Comparison of ENCODE assay signal across 1 cellular context in the genomic region with DNA sequence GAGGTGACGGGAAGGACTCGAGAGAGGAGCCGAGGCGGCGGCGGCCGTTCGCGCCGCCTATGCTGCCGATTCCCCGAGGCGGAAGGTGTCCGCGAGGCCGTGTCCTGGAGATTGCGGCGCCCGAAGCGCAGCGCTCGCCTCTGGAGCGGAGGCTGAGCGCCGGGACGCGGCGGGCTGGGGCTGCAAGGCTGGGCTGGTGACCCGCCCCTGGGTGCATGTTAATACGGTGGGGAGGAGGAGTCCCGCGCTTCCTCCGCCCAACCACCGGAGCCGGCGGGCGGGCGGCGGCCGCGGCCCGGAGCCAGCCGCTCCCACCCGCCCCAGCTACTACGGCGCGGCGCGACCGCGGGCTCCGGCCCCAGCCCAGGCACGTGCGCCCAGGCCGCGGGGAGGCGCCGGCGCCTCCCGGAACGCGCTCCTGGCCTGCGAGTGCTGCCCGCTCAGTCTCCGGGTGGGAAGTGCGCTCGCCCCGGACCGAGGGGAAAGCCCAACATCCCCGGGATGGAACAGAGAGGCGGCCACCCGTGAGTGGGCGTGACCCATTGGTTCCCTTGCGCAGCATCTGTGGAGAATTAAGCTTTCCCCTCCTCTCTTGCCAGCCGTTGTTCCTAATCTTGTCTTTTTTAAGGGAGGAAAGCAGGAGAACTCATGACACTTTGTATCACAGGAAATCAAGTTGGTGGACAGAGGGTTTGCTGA.
TF ChIP-seq lines count a peak whose summit lies in the region.

A gene (minus strand): TSS at position 195 of the 699 bp plus-strand sequence.

TF ChIP-seq in GM12878, 131 proteins besides CTCF, POLR2A, EP300 and RAD21 (continued from another document and continues in another):
- TF ChIP-seq PAX5 (IDR thresholded peaks at IDR 0.05; ENCODE audit: borderline replicate concordance, low read depth, low read length) (0 out of 2 replicates have a peak, but pooled peaks have one; percentile 34), SP1 (IDR thresholded peaks at IDR 0.05; ENCODE audit: low read depth, low read length) (no peak), ZNF217 (IDR thresholded peaks at IDR 0.05) (peak; percentile 59; the same call in 1 of the 2 replicates), IRF4 (IDR thresholded peaks at IDR 0.05; ENCODE audit: low read depth, low read length) (no peak), ZNF207 (IDR thresholded peaks at IDR 0.05; ENCODE audit: borderline replicate concordance) (no peak), RCOR1 (conservative IDR thresholded peaks at IDR 0.05; ENCODE audit: low read depth, low read length) (no peak), SMAD5 (IDR thresholded peaks at IDR 0.05; ENCODE audit: low read depth) (no peak), SIX5 (IDR thresholded peaks at IDR 0.05; ENCODE audit: low read depth, low read length, severe bottlenecking) (no peak), RELA (IDR thresholded peaks at IDR 0.05; ENCODE audit: borderline replicate concordance, partially characterized antibody) (peak; percentile 76), MTA2 (IDR thresholded peaks at IDR 0.05; ENCODE audit: low read depth) (no peak), EED (IDR thresholded peaks at IDR 0.05; ENCODE audit: low read depth) (no peak), KLF5 (IDR thresholded peaks at IDR 0.05; ENCODE audit: partially characterized antibody) (no peak), CEBPB (IDR thresholded peaks at IDR 0.05; ENCODE audit: borderline replicate concordance in 1 of 2, low read depth in 2 of 2, low read length in 2 of 2) (no peak), TAF1 (IDR thresholded peaks at IDR 0.05; ENCODE audit: borderline replicate concordance, low read depth, low read length) (no peak), WRNIP1 (IDR thresholded peaks at IDR 0.05; ENCODE audit: borderline replicate concordance, low read depth, low read length) (no peak), SREBF2 (IDR thresholded peaks at IDR 0.05; ENCODE audit: low read length) (no peak), SMC3 (IDR thresholded peaks at IDR 0.05; ENCODE audit: borderline replicate concordance, low read length) (no peak), NR2C2 (IDR thresholded peaks at IDR 0.05; ENCODE audit: borderline replicate concordance, control insufficient read depth, insufficient read length, low read depth) (no peak), RB1 (IDR thresholded peaks at IDR 0.05; ENCODE audit: borderline replicate concordance) (0 out of 2 replicates have a peak, but pooled peaks have one; percentile 64), LARP7 (IDR thresholded peaks at IDR 0.05) (peak; percentile 80), CBX5 (IDR thresholded peaks at IDR 0.05; ENCODE audit: low read depth) (no peak), ESRRA (IDR thresholded peaks at IDR 0.05; ENCODE audit: low read length) (no peak), CHD2 (IDR thresholded peaks at IDR 0.05; ENCODE audit: borderline replicate concordance, low read depth, low read length) (no peak), SIN3A (IDR thresholded peaks at IDR 0.05; ENCODE audit: low read depth, low read length) (0 out of 2 replicates have a peak, but pooled peaks have one; percentile 21), RAD51 (IDR thresholded peaks at IDR 0.05) (no peak)
- TF ChIP-seq, protein P1, sequence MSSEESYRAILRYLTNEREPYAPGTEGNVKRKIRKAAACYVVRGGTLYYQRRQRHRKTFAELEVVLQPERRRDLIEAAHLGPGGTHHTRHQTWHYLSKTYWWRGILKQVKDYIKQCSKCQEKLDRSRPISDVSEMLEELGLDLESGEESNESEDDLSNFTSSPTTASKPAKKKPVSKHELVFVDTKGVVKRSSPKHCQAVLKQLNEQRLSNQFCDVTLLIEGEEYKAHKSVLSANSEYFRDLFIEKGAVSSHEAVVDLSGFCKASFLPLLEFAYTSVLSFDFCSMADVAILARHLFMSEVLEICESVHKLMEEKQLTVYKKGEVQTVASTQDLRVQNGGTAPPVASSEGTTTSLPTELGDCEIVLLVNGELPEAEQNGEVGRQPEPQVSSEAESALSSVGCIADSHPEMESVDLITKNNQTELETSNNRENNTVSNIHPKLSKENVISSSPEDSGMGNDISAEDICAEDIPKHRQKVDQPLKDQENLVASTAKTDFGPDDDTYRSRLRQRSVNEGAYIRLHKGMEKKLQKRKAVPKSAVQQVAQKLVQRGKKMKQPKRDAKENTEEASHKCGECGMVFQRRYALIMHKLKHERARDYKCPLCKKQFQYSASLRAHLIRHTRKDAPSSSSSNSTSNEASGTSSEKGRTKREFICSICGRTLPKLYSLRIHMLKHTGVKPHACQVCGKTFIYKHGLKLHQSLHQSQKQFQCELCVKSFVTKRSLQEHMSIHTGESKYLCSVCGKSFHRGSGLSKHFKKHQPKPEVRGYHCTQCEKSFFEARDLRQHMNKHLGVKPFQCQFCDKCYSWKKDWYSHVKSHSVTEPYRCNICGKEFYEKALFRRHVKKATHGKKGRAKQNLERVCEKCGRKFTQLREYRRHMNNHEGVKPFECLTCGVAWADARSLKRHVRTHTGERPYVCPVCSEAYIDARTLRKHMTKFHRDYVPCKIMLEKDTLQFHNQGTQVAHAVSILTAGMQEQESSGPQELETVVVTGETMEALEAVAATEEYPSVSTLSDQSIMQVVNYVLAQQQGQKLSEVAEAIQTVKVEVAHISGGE (CRISPR knock-in tag; IDR thresholded peaks at IDR 0.05), result no peak
- TF ChIP-seq, protein P2, sequence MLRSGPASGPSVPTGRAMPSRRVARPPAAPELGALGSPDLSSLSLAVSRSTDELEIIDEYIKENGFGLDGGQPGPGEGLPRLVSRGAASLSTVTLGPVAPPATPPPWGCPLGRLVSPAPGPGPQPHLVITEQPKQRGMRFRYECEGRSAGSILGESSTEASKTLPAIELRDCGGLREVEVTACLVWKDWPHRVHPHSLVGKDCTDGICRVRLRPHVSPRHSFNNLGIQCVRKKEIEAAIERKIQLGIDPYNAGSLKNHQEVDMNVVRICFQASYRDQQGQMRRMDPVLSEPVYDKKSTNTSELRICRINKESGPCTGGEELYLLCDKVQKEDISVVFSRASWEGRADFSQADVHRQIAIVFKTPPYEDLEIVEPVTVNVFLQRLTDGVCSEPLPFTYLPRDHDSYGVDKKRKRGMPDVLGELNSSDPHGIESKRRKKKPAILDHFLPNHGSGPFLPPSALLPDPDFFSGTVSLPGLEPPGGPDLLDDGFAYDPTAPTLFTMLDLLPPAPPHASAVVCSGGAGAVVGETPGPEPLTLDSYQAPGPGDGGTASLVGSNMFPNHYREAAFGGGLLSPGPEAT (IDR thresholded peaks at IDR 0.05; ENCODE audit: low read depth), result no peak
- TF ChIP-seq, protein P3, sequence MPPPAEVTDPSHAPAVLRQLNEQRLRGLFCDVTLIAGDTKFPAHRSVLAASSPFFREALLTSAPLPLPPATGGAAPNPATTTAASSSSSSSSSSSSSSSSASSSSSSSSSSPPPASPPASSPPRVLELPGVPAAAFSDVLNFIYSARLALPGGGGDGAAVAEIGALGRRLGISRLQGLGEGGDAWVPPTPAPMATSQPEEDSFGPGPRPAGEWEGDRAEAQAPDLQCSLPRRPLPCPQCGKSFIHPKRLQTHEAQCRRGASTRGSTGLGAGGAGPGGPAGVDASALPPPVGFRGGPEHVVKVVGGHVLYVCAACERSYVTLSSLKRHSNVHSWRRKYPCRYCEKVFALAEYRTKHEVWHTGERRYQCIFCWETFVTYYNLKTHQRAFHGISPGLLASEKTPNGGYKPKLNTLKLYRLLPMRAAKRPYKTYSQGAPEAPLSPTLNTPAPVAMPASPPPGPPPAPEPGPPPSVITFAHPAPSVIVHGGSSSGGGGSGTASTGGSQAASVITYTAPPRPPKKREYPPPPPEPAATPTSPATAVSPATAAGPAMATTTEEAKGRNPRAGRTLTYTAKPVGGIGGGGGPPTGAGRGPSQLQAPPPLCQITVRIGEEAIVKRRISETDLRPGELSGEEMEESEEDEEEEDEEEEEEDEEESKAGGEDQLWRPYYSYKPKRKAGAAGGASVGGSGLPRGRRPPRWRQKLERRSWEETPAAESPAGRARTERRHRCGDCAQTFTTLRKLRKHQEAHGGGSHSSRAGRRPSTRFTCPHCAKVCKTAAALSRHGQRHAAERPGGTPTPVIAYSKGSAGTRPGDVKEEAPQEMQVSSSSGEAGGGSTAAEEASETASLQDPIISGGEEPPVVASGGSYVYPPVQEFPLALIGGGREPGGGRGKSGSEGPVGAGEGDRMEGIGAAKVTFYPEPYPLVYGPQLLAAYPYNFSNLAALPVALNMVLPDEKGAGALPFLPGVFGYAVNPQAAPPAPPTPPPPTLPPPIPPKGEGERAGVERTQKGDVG (CRISPR knock-in tag; IDR thresholded peaks at IDR 0.05), result no peak
- TF ChIP-seq, protein P4, sequence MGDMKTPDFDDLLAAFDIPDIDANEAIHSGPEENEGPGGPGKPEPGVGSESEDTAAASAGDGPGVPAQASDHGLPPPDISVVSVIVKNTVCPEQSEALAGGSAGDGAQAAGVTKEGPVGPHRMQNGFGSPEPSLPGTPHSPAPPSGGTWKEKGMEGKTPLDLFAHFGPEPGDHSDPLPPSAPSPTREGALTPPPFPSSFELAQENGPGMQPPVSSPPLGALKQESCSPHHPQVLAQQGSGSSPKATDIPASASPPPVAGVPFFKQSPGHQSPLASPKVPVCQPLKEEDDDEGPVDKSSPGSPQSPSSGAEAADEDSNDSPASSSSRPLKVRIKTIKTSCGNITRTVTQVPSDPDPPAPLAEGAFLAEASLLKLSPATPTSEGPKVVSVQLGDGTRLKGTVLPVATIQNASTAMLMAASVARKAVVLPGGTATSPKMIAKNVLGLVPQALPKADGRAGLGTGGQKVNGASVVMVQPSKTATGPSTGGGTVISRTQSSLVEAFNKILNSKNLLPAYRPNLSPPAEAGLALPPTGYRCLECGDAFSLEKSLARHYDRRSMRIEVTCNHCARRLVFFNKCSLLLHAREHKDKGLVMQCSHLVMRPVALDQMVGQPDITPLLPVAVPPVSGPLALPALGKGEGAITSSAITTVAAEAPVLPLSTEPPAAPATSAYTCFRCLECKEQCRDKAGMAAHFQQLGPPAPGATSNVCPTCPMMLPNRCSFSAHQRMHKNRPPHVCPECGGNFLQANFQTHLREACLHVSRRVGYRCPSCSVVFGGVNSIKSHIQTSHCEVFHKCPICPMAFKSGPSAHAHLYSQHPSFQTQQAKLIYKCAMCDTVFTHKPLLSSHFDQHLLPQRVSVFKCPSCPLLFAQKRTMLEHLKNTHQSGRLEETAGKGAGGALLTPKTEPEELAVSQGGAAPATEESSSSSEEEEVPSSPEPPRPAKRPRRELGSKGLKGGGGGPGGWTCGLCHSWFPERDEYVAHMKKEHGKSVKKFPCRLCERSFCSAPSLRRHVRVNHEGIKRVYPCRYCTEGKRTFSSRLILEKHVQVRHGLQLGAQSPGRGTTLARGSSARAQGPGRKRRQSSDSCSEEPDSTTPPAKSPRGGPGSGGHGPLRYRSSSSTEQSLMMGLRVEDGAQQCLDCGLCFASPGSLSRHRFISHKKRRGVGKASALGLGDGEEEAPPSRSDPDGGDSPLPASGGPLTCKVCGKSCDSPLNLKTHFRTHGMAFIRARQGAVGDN (IDR thresholded peaks at IDR 0.05), result no peak; the same call in none of the 2 replicates
- TF ChIP-seq, protein P5, sequence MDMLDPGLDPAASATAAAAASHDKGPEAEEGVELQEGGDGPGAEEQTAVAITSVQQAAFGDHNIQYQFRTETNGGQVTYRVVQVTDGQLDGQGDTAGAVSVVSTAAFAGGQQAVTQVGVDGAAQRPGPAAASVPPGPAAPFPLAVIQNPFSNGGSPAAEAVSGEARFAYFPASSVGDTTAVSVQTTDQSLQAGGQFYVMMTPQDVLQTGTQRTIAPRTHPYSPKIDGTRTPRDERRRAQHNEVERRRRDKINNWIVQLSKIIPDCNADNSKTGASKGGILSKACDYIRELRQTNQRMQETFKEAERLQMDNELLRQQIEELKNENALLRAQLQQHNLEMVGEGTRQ (IDR thresholded peaks at IDR 0.05; ENCODE audit: borderline replicate concordance, low read depth, low read length), result no peak
- TF ChIP-seq, protein P6, sequence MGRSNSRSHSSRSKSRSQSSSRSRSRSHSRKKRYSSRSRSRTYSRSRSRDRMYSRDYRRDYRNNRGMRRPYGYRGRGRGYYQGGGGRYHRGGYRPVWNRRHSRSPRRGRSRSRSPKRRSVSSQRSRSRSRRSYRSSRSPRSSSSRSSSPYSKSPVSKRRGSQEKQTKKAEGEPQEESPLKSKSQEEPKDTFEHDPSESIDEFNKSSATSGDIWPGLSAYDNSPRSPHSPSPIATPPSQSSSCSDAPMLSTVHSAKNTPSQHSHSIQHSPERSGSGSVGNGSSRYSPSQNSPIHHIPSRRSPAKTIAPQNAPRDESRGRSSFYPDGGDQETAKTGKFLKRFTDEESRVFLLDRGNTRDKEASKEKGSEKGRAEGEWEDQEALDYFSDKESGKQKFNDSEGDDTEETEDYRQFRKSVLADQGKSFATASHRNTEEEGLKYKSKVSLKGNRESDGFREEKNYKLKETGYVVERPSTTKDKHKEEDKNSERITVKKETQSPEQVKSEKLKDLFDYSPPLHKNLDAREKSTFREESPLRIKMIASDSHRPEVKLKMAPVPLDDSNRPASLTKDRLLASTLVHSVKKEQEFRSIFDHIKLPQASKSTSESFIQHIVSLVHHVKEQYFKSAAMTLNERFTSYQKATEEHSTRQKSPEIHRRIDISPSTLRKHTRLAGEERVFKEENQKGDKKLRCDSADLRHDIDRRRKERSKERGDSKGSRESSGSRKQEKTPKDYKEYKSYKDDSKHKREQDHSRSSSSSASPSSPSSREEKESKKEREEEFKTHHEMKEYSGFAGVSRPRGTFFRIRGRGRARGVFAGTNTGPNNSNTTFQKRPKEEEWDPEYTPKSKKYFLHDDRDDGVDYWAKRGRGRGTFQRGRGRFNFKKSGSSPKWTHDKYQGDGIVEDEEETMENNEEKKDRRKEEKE (IDR thresholded peaks at IDR 0.05), result no peak
- TF ChIP-seq, protein P7, sequence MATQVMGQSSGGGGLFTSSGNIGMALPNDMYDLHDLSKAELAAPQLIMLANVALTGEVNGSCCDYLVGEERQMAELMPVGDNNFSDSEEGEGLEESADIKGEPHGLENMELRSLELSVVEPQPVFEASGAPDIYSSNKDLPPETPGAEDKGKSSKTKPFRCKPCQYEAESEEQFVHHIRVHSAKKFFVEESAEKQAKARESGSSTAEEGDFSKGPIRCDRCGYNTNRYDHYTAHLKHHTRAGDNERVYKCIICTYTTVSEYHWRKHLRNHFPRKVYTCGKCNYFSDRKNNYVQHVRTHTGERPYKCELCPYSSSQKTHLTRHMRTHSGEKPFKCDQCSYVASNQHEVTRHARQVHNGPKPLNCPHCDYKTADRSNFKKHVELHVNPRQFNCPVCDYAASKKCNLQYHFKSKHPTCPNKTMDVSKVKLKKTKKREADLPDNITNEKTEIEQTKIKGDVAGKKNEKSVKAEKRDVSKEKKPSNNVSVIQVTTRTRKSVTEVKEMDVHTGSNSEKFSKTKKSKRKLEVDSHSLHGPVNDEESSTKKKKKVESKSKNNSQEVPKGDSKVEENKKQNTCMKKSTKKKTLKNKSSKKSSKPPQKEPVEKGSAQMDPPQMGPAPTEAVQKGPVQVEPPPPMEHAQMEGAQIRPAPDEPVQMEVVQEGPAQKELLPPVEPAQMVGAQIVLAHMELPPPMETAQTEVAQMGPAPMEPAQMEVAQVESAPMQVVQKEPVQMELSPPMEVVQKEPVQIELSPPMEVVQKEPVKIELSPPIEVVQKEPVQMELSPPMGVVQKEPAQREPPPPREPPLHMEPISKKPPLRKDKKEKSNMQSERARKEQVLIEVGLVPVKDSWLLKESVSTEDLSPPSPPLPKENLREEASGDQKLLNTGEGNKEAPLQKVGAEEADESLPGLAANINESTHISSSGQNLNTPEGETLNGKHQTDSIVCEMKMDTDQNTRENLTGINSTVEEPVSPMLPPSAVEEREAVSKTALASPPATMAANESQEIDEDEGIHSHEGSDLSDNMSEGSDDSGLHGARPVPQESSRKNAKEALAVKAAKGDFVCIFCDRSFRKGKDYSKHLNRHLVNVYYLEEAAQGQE (IDR thresholded peaks at IDR 0.05; ENCODE audit: low read depth, low read length), result no peak
